16 cellular contexts compared by ENCODE assay signal in the genomic region with DNA sequence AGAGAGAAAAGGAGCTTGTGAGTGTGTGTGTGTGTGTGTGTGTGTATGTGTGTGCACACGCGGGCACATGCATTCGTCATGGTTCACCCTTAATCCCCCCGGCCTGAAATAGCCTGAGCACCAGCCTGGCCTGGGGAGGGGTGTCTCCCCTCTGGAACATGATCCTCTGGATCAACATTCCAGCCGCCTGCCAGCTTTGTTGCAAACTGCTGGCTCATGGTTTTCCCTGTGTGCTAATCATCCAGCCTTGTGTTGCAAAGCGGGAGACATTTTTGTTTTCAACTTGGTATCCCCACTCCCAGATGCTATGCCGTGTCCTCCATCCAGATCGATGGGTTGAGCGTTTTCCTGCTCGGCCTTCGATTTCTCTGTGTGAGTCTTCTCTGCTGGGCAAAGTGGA.
DNase-seq lines count a peak whose midpoint lies in the region; ATAC-seq and TF ChIP-seq lines count a peak whose summit lies in the region.
"Had no signal": no experiment of that assay in that cellular context is flagged by ENCODE, and none has a peak within 500 bp of the region (broad histone marks: within the 10 kb centered on the region; RNA-seq: fewer than 3 reads in every experiment).

No MANE protein-coding gene starts in this region.

- no peak for TF ChIP-seq POLR2A in sigmoid colon (IDR thresholded peaks at IDR 0.05)

- TF ChIP-seq CTCF in sigmoid colon (IDR thresholded peaks at IDR 0.05) (no peak), Calu3 (IDR thresholded peaks at IDR 0.05; ENCODE audit: unreplicated experiment) (no peak)

- no peak overlapping the region for H3K27ac ChIP-seq in GM23248
- H3K27ac ChIP-seq in angular gyrus (ENCODE audit: low read depth, low read length): peak overlapping the region; percentile 58
- no peak overlapping the region for H3K27ac ChIP-seq in sigmoid colon
- H3K27ac ChIP-seq: ascending aorta, HL-60 had no signal

- no peak overlapping the region for H3K27ac Mint-ChIP-seq in activated T-helper 1 cell treated with anti-CD3 and anti-CD28 coated beads, Interleukin-12 subunit alpha, Interleukin-12 subunit beta, Interleukin-2, Interleukin-4 antibody, amounts not matched to agents 30 ng/mL and 10 ng/mL and 1 ng/mL, durations not matched to agents 14 hours and 24 hours and 36 hours
- H3K27ac Mint-ChIP-seq in Calu3 (ENCODE audit: unreplicated experiment): no peak overlapping the region
- H3K27ac Mint-ChIP-seq: activated T-helper 17 cell treated with anti-CD3 and anti-CD28 coated beads, Interleukin-2, amount 50 U/mL, for 72 hours had no signal

- DNase-seq in GM23248 (peak; percentile 20), left ventricle myocardium superior (no peak), posterior vena cava (ENCODE audit: low spot score) (peak; percentile 80), HPDE6-E6E7 (ENCODE audit: extremely low spot score) (no peak), sigmoid colon (no peak), Calu3 (no peak)
- DNase-seq in activated T-helper 1 cell treated with anti-CD3 and anti-CD28 coated beads, Interleukin-12 subunit alpha, Interleukin-12 subunit beta, Interleukin-2, Interleukin-4 antibody, amounts not matched to agents 30 ng/mL and 10 ng/mL and 1 ng/mL, durations not matched to agents 14 hours and 24 hours and 36 hours (ENCODE audit: low spot score): no peak
- DNase-seq: activated CD4-positive, alpha-beta T cell treated with anti-CD3 and anti-CD28 coated beads, Interleukin-2, amount 50 U/mL, for 1 hour; COR-L47; NCI-H1930; stimulated activated CD4-positive, alpha-beta T cell treated with anti-CD3 and anti-CD28 coated beads, Interleukin-12 subunit alpha, Interleukin-12 subunit beta, amount 100 ng/mL, for 4 hours had no signal

- peaks cover 7% of the 10 kb centered on the region for H3K4me1 Mint-ChIP-seq in activated T-helper 1 cell treated with anti-CD3 and anti-CD28 coated beads, Interleukin-12 subunit alpha, Interleukin-12 subunit beta, Interleukin-2, Interleukin-4 antibody, amounts not matched to agents 30 ng/mL and 10 ng/mL and 1 ng/mL, durations not matched to agents 14 hours and 24 hours and 36 hours (ENCODE audit: low read depth)
- H3K4me1 Mint-ChIP-seq in Calu3 (ENCODE audit: low read depth, unreplicated experiment): no peaks in the 10 kb centered on the region
- H3K4me1 Mint-ChIP-seq: activated T-helper 17 cell treated with anti-CD3 and anti-CD28 coated beads, Interleukin-2, amount 50 U/mL, for 72 hours had no signal

- peak; percentile 14 for ATAC-seq in left ventricle myocardium superior
- ATAC-seq: activated T-helper 17 cell treated with anti-CD3 and anti-CD28 coated beads, Interleukin-2, amount 50 U/mL, for 72 hours had no signal

- no peak overlapping the region for H2AFZ ChIP-seq in GM23248

- CTCF ChIA-PET in Calu3 (lab: Charles Lee): interaction anchor here (1.2 kb wide), 1 partner anchor 55 kb away, joined by 3 read pairs; no protein-coding TSS in a partner anchor

- intact Hi-C loops in left ventricle myocardium superior (cut with micrococcal nuclease): loop anchor here (10.0 kb wide), 1 partner anchor 237 kb away; the partner anchor contains the start of gene PKNOX2
- intact Hi-C loops in posterior vena cava (cut with DNase I): loop anchor here in 1 of 2 donors (10.0 kb wide), 2 partner anchors 237 to 447 kb away; partner anchors contain the start of genes CCDC15 and PKNOX2
- intact Hi-C loops in activated T-helper 1 cell treated with anti-CD3 and anti-CD28 coated beads, Interleukin-12 subunit alpha, Interleukin-12 subunit beta, Interleukin-2, Interleukin-4 antibody, amounts not matched to agents 30 ng/mL and 10 ng/mL and 1 ng/mL, durations not matched to agents 14 hours and 24 hours and 36 hours (cut with micrococcal nuclease): loop anchor here (10.0 kb wide), 1 partner anchor 237 kb away; the partner anchor contains the start of gene PKNOX2
- intact Hi-C loops in sigmoid colon (cut with DNase I): loop anchor here (5.0 kb wide), 2 partner anchors 309 to 439 kb away; no protein-coding TSS in a partner anchor
- intact Hi-C loops in Calu3 (cut with micrococcal nuclease; ENCODE audit: unreplicated experiment): loop anchor here (10.0 kb wide), 1 partner anchor 307 kb away; no protein-coding TSS in a partner anchor

- no peak overlapping the region for H3K4me2 ChIP-seq in GM23248 (ENCODE audit: unreplicated experiment)

- no peak overlapping the region for H3K9ac ChIP-seq in GM23248

- in situ Hi-C loops in GM23248 (cut with MboI): loop anchor here (25.0 kb wide), 1 partner anchor 439 kb away; the partner anchor contains the start of gene CCDC15

- H3K9me2 ChIP-seq in GM23248 (ENCODE audit: insufficient read depth): no peaks in the 10 kb centered on the region

- WGBS in GM23248 (ENCODE audit: low coverage in 1 of 2, low lambda C conversion rate in 2 of 2, missing lambda C conversion rate in 2 of 2), 2 experiments: 52 to 53% methylated on average over 11 of the region's 11 CpGs
- WGBS in sigmoid colon, 2 donors: 80 to 83% methylated on average over 11 of the region's 11 CpGs

- H3K9me3 Mint-ChIP-seq in activated T-helper 1 cell treated with anti-CD3 and anti-CD28 coated beads, Interleukin-12 subunit alpha, Interleukin-12 subunit beta, Interleukin-2, Interleukin-4 antibody, amounts not matched to agents 30 ng/mL and 10 ng/mL and 1 ng/mL, durations not matched to agents 14 hours and 24 hours and 36 hours: no peaks in the 10 kb centered on the region
- H3K9me3 Mint-ChIP-seq in Calu3 (ENCODE audit: low read depth, unreplicated experiment): no peaks in the 10 kb centered on the region
- H3K9me3 Mint-ChIP-seq: activated T-helper 17 cell treated with anti-CD3 and anti-CD28 coated beads, Interleukin-2, amount 50 U/mL, for 72 hours; T-helper 2 cell treated with Interferon-gamma antibody and Interleukin-4, amounts not matched to agents 5 μg/mL and 100 μg/mL, for 36 hours had no signal

- no peaks in the 10 kb centered on the region for H3K79me2 ChIP-seq in GM23248 (ENCODE audit: insufficient read depth)

- no peak overlapping the region for H3K4me3 Mint-ChIP-seq in activated T-helper 1 cell treated with anti-CD3 and anti-CD28 coated beads, Interleukin-12 subunit alpha, Interleukin-12 subunit beta, Interleukin-2, Interleukin-4 antibody, amounts not matched to agents 30 ng/mL and 10 ng/mL and 1 ng/mL, durations not matched to agents 14 hours and 24 hours and 36 hours
- no peak overlapping the region for H3K4me3 Mint-ChIP-seq in Calu3 (ENCODE audit: low read depth, unreplicated experiment)
- H3K4me3 Mint-ChIP-seq: activated T-helper 17 cell treated with anti-CD3 and anti-CD28 coated beads, Interleukin-2, amount 50 U/mL, for 72 hours; T-helper 2 cell treated with Interferon-gamma antibody and Interleukin-4, amounts not matched to agents 5 μg/mL and 100 μg/mL, for 36 hours had no signal

- H4K20me1 ChIP-seq in GM23248 (ENCODE audit: insufficient read depth): no peaks in the 10 kb centered on the region

- H3K4me1 ChIP-seq in GM23248 (ENCODE audit: insufficient read depth) (no peaks in the 10 kb centered on the region), sigmoid colon (peaks cover 0 to 13% (median 6%) of the 10 kb centered on the region in 4 donors)

- H3K4me3 ChIP-seq in GM23248: no peak overlapping the region
- no peak overlapping the region for H3K4me3 ChIP-seq in sigmoid colon
- H3K4me3 ChIP-seq: ascending aorta had no signal

- H3K36me3 ChIP-seq in GM23248 (ENCODE audit: low read depth) (no peaks in the 10 kb centered on the region), sigmoid colon (peaks cover 0 to 8% (median 0%) of the 10 kb centered on the region in 4 donors)

- peaks cover 34% of the 10 kb centered on the region for H3K27me3 Mint-ChIP-seq in activated T-helper 1 cell treated with anti-CD3 and anti-CD28 coated beads, Interleukin-12 subunit alpha, Interleukin-12 subunit beta, Interleukin-2, Interleukin-4 antibody, amounts not matched to agents 30 ng/mL and 10 ng/mL and 1 ng/mL, durations not matched to agents 14 hours and 24 hours and 36 hours (ENCODE audit: insufficient read depth)
- H3K27me3 Mint-ChIP-seq in Calu3 (ENCODE audit: unreplicated experiment): peaks cover 100% of the 10 kb centered on the region

- BruUV-seq in Calu3 (replicated peaks; lab: Mats Ljungman, UMichigan): no TSS peak

- H3K36me3 Mint-ChIP-seq in activated T-helper 1 cell treated with anti-CD3 and anti-CD28 coated beads, Interleukin-12 subunit alpha, Interleukin-12 subunit beta, Interleukin-2, Interleukin-4 antibody, amounts not matched to agents 30 ng/mL and 10 ng/mL and 1 ng/mL, durations not matched to agents 14 hours and 24 hours and 36 hours (ENCODE audit: low read depth): no peaks in the 10 kb centered on the region
- no peaks in the 10 kb centered on the region for H3K36me3 Mint-ChIP-seq in Calu3 (ENCODE audit: insufficient read depth, unreplicated experiment)

- H3K27me3 ChIP-seq in GM23248 (replicated peaks; ENCODE audit: insufficient read depth): peaks cover 15% of the 10 kb centered on the region
- H3K27me3 ChIP-seq in sigmoid colon: no peaks in the 10 kb centered on the region
- H3K27me3 ChIP-seq: ascending aorta had no signal

- H3K9me3 ChIP-seq in GM23248 (ENCODE audit: low read depth) (no peaks in the 10 kb centered on the region), sigmoid colon (no peaks in the 10 kb centered on the region)
- H3K9me3 ChIP-seq: ascending aorta had no signal

- no peaks in the 10 kb centered on the region for H3F3A ChIP-seq in GM23248 (ENCODE audit: insufficient read depth)

- TF ChIP-seq EP300 in sigmoid colon (IDR thresholded peaks at IDR 0.05): no peak

Comparison
In these comparisons a context has a peak if more than half of its experiments do, and no peak if none do; other contexts are left out.
1. DNase-seq: peak in GM23248 (single experiment) and posterior vena cava (single experiment); none in left ventricle myocardium superior (single experiment), HPDE6-E6E7 (single experiment), activated T-helper 1 cell treated with anti-CD3 and anti-CD28 coated beads, Interleukin-12 subunit alpha, Interleukin-12 subunit beta, Interleukin-2, Interleukin-4 antibody, amounts not matched to agents 30 ng/mL and 10 ng/mL and 1 ng/mL, durations not matched to agents 14 hours and 24 hours and 36 hours (single experiment), sigmoid colon (single experiment) and Calu3 (single experiment).